ENCODE assay signal across 17 cellular contexts in the genomic region with DNA sequence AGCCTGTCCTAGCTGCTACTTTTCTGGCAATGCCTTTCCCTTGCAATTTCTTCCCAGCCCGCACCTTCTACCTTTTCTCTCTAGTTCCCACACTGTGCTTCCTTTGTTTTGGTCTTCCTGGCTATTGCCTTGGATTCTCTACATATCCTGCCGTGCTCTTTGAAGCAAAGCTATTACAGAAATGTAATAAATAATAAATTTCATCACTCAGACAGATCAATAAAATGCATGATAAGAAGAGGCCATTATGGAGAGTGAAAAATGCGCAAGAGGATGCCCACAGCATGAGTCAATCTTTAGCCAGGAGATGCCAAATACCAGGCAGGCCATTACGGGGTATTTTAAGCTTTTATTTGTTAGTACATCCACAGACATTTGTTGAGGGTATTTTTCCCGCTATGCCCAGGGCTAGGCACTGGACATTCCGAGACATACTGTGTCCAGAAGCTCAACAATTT.
A peak's percentile ranks its signal among the peaks of the same experiment; 100 is the strongest.
DNase-seq lines count a peak whose midpoint lies in the region; ATAC-seq and TF ChIP-seq lines count a peak whose summit lies in the region.
"Had no signal": no experiment of that assay in that cellular context is flagged by ENCODE, and none has a peak within 500 bp of the region (broad histone marks: within the 10 kb centered on the region; RNA-seq: fewer than 3 reads in every experiment).

No MANE protein-coding gene starts in this region.

- TF ChIP-seq CTCF in type B pancreatic cell (conservative IDR thresholded peaks at IDR 0.05), result no peak

- H2AFZ ChIP-seq in neuron (ENCODE audit: low read depth, low read length), result peak overlapping the region; percentile 48

- peaks cover 16% of the 10 kb centered on the region for H3K4me1 Mint-ChIP-seq in type B pancreatic cell (ENCODE audit: unreplicated experiment)

- no peak for ATAC-seq in HG03159 (IDR thresholded peaks at IDR 0.05; ENCODE audit: unreplicated experiment)
- ATAC-seq: K562, left ventricle myocardium superior had no signal

- H3K36me3 ChIP-seq in HUES48 (ENCODE audit: control insufficient read depth, insufficient read depth, low read length), result no peaks in the 10 kb centered on the region
- H3K36me3 ChIP-seq in neuron (ENCODE audit: insufficient read depth, low read length), result no peaks in the 10 kb centered on the region
- H3K36me3 ChIP-seq: ascending aorta, prostate gland had no signal

- H3K4me1 ChIP-seq in HUES48 (ENCODE audit: control insufficient read depth, insufficient read depth, low read length) (peaks cover 42% of the 10 kb centered on the region), neuron (ENCODE audit: insufficient read depth, low read length) (peaks cover 21% of the 10 kb centered on the region)
- H3K4me1 ChIP-seq: ascending aorta, prostate gland had no signal

- no peaks in the 10 kb centered on the region for H3K36me3 Mint-ChIP-seq in type B pancreatic cell

- no peak overlapping the region for H3K4me3 Mint-ChIP-seq in type B pancreatic cell
- H3K4me3 Mint-ChIP-seq: stimulated activated naive CD8-positive, alpha-beta T cell treated with anti-CD3 and anti-CD28 coated beads, Interleukin-15, Interleukin-2, amounts not matched to agents 100 ng/mL and 50 ng/mL, for 24 hours had no signal

- H3K9ac ChIP-seq in HUES48 (ENCODE audit: low read depth, low read length), result no peak overlapping the region

- H3K9me3 ChIP-seq in HUES48 (ENCODE audit: control insufficient read depth, insufficient read depth, low read length) (no peaks in the 10 kb centered on the region), neuron (ENCODE audit: low read length) (no peaks in the 10 kb centered on the region)
- H3K9me3 ChIP-seq: prostate gland had no signal

- peak overlapping the region; percentile 26 for H3K27ac ChIP-seq in HUES48 (ENCODE audit: low read depth, low read length)
- H3K27ac ChIP-seq: ascending aorta, prostate gland had no signal

- H3K27ac Mint-ChIP-seq in type B pancreatic cell, result no peak overlapping the region
- H3K27ac Mint-ChIP-seq: stimulated activated naive CD8-positive, alpha-beta T cell treated with anti-CD3 and anti-CD28 coated beads, Interleukin-15, Interleukin-2, amounts not matched to agents 100 ng/mL and 50 ng/mL, for 24 hours had no signal

- H3K27me3 Mint-ChIP-seq in type B pancreatic cell, result no peaks in the 10 kb centered on the region
- H3K27me3 Mint-ChIP-seq: stimulated activated naive CD8-positive, alpha-beta T cell treated with anti-CD3 and anti-CD28 coated beads, Interleukin-15, Interleukin-2, amounts not matched to agents 100 ng/mL and 50 ng/mL, for 24 hours had no signal

- no peaks in the 10 kb centered on the region for H3K9me3 Mint-ChIP-seq in type B pancreatic cell
- H3K9me3 Mint-ChIP-seq: stimulated activated naive CD8-positive, alpha-beta T cell treated with anti-CD3 and anti-CD28 coated beads, Interleukin-15, Interleukin-2, amounts not matched to agents 100 ng/mL and 50 ng/mL, for 24 hours had no signal

- DNase-seq in AG20443 (ENCODE audit: low spot score), result peak; percentile 25
- peak; percentile 73 for DNase-seq in astrocyte of the hippocampus (ENCODE audit: low read depth, low spot score)
- no peak for DNase-seq in globus pallidus (ENCODE audit: low spot score)
- no peak for DNase-seq in type B pancreatic cell (ENCODE audit: extremely low spot score, unreplicated experiment)
- no peak for DNase-seq in HuH-7.5 (ENCODE audit: low spot score)
- DNase-seq: activated CD4-positive, CD25-positive, alpha-beta regulatory T cell treated with anti-CD3 and anti-CD28 coated beads, Interleukin-2, amount 50 U/mL, for 72 hours; activated gamma-delta T cell treated with Interleukin-2 at 50 U/mL for 16 hours; left ventricle myocardium superior; NCI-H1105; T-helper 2 cell had no signal

- H3K4me3 ChIP-seq in HUES48 (ENCODE audit: low read depth, low read length) (no peak overlapping the region), neuron (ENCODE audit: low read length) (no peak overlapping the region)
- H3K4me3 ChIP-seq: ascending aorta, K562, prostate gland had no signal

- H3K27me3 ChIP-seq in HUES48 (ENCODE audit: control insufficient read depth, insufficient read depth, low read length) (no peaks in the 10 kb centered on the region), neuron (ENCODE audit: insufficient read depth, low read length) (no peaks in the 10 kb centered on the region)
- H3K27me3 ChIP-seq: ascending aorta had no signal

Comparison
In these comparisons a context has a peak if more than half of its experiments do, and no peak if none do; other contexts are left out.
1. DNase-seq: peak in AG20443 (single experiment) and astrocyte of the hippocampus (single experiment); none in globus pallidus (single experiment), type B pancreatic cell (single experiment) and HuH-7.5 (single experiment).